ENCODE assay signal across 20 cellular contexts in genomic region chr11:64817476-64817875, GRCh38. TPM values are rescaled to one million over a fixed set of nuclear protein-coding genes. Genes with fewer than 3 reads are reported as not detected.
DNase-seq lines count a peak whose midpoint lies in the region; ATAC-seq lines count a peak whose summit lies in the region.
"Had no signal": no experiment of that assay in that cellular context is flagged by ENCODE, and none has a peak within 500 bp of the region (broad histone marks: within the 10 kb centered on the region; RNA-seq: fewer than 3 reads in every experiment).

No MANE protein-coding gene starts in this region.

- no peak overlapping the region for H3K23ac ChIP-seq in neuronal stem cell (ENCODE audit: low read depth, low read length, poor library complexity)

- no peak for ATAC-seq in activated naive CD8-positive, alpha-beta T cell treated with anti-CD3 and anti-CD28 coated beads, Interleukin-2, amount 10 ng/mL, durations not matched to agents 7 days and 5 days (ENCODE audit: low read depth)
- ATAC-seq in activated naive CD8-positive, alpha-beta T cell treated with anti-CD3 and anti-CD28 coated beads, Interleukin-2, amount 50 U/mL, for 24 hours, result no peak
- no peak for ATAC-seq in stimulated activated memory B cell treated with anti-CD40 and anti-IgM and Interleukin-4, amounts not matched to agents 10 μg/mL and 1 μg/mL and 100 μg/mL, for 72 hours
- no peak for ATAC-seq in GM21367 (IDR thresholded peaks at IDR 0.05; ENCODE audit: unreplicated experiment)
- ATAC-seq in natural killer cell treated with Interleukin-12 subunit alpha and Interleukin-12 subunit beta and Interleukin-15 and Interleukin-18, amount 100 ng/mL, for 72 hours, result no peak
- ATAC-seq: CD8-positive, alpha-beta T cell; GM12878 had no signal

- no peak overlapping the region for H3K14ac ChIP-seq in neuronal stem cell (ENCODE audit: low read length)

- H4K8ac ChIP-seq in neuronal stem cell (ENCODE audit: low read depth, low read length), result no peak overlapping the region

- no peaks in the 10 kb centered on the region for H3K79me1 ChIP-seq in neuronal stem cell (ENCODE audit: low read depth, low read length)

- H2BK12ac ChIP-seq in neuronal stem cell (ENCODE audit: low read length), result no peak overlapping the region

- H3K27ac ChIP-seq in caudate nucleus (ENCODE audit: low read depth, low read length), result peak overlapping the region; percentile 56
- H3K27ac ChIP-seq in neuronal stem cell (replicated peaks; ENCODE audit: low read length), result no peak overlapping the region
- H3K27ac ChIP-seq: BLaER1 treated with 17β-estradiol and CSF1 and Interleukin-3, amounts not matched to agents 10 nM and 100 nM; GM23248; HL-60 had no signal

- peak overlapping the region; percentile 40 for H2AK5ac ChIP-seq in neuronal stem cell (ENCODE audit: low read depth, low read length)

- H3K4me3 ChIP-seq in neuronal stem cell (ENCODE audit: low read length in 2 of 2), result no peak overlapping the region
- H3K4me3 ChIP-seq: BLaER1 treated with 17β-estradiol and CSF1 and Interleukin-3, amounts not matched to agents 10 nM and 100 nM; GM12878; GM23248; HAP-1 had no signal

- no peaks in the 10 kb centered on the region for H3K4me1 ChIP-seq in neuronal stem cell (ENCODE audit: control insufficient read depth in 2 of 2, insufficient read depth in 1 of 2, low read depth in 1 of 2, low read length in 2 of 2)
- H3K4me1 ChIP-seq: HAP-1 had no signal

- no peaks in the 10 kb centered on the region for H3K4me1 Mint-ChIP-seq in activated naive CD8-positive, alpha-beta T cell treated with anti-CD3 and anti-CD28 coated beads, Interleukin-2, amount 10 ng/mL, durations not matched to agents 7 days and 5 days
- no peaks in the 10 kb centered on the region for H3K4me1 Mint-ChIP-seq in activated naive CD8-positive, alpha-beta T cell treated with anti-CD3 and anti-CD28 coated beads, Interleukin-2, amount 50 U/mL, for 24 hours
- H3K4me1 Mint-ChIP-seq in stimulated activated memory B cell treated with anti-CD40 and anti-IgM and Interleukin-4, amounts not matched to agents 10 μg/mL and 1 μg/mL and 100 μg/mL, for 72 hours, result peaks cover 16% of the 10 kb centered on the region
- peaks cover 0 to 3% of the 10 kb centered on the region in 2 donors for H3K4me1 Mint-ChIP-seq in natural killer cell treated with Interleukin-12 subunit alpha and Interleukin-12 subunit beta and Interleukin-15 and Interleukin-18, amount 100 ng/mL, for 72 hours (ENCODE audit: low read depth in 2 of 2)

- H2AFZ ChIP-seq in neuronal stem cell (ENCODE audit: low read length), result no peak overlapping the region
- H2AFZ ChIP-seq: GM23248 had no signal

- H2BK5ac ChIP-seq in neuronal stem cell (ENCODE audit: low read length), result no peak overlapping the region

- no peak overlapping the region for H3K9ac ChIP-seq in neuronal stem cell (ENCODE audit: low read depth, low read length, poor library complexity)
- H3K9ac ChIP-seq: BLaER1 treated with 17β-estradiol and CSF1 and Interleukin-3, amounts not matched to agents 10 nM and 100 nM; GM23248 had no signal

- H3K4ac ChIP-seq in neuronal stem cell (ENCODE audit: low read length), result no peak overlapping the region

- H3K9me3 Mint-ChIP-seq in activated naive CD8-positive, alpha-beta T cell treated with anti-CD3 and anti-CD28 coated beads, Interleukin-2, amount 10 ng/mL, durations not matched to agents 7 days and 5 days, result no peaks in the 10 kb centered on the region
- H3K9me3 Mint-ChIP-seq in activated naive CD8-positive, alpha-beta T cell treated with anti-CD3 and anti-CD28 coated beads, Interleukin-2, amount 50 U/mL, for 24 hours, result no peaks in the 10 kb centered on the region
- H3K9me3 Mint-ChIP-seq in stimulated activated memory B cell treated with anti-CD40 and anti-IgM and Interleukin-4, amounts not matched to agents 10 μg/mL and 1 μg/mL and 100 μg/mL, for 72 hours, result no peaks in the 10 kb centered on the region
- H3K9me3 Mint-ChIP-seq in natural killer cell treated with Interleukin-12 subunit alpha and Interleukin-12 subunit beta and Interleukin-15 and Interleukin-18, amount 100 ng/mL, for 72 hours, result no peaks in the 10 kb centered on the region
- H3K9me3 Mint-ChIP-seq: CD8-positive, alpha-beta T cell had no signal

- H2BK15ac ChIP-seq in neuronal stem cell (ENCODE audit: low read length), result no peak overlapping the region

- H3K4me3 Mint-ChIP-seq in activated naive CD8-positive, alpha-beta T cell treated with anti-CD3 and anti-CD28 coated beads, Interleukin-2, amount 10 ng/mL, durations not matched to agents 7 days and 5 days, result no peak overlapping the region
- no peak overlapping the region for H3K4me3 Mint-ChIP-seq in activated naive CD8-positive, alpha-beta T cell treated with anti-CD3 and anti-CD28 coated beads, Interleukin-2, amount 50 U/mL, for 24 hours
- H3K4me3 Mint-ChIP-seq in stimulated activated memory B cell treated with anti-CD40 and anti-IgM and Interleukin-4, amounts not matched to agents 10 μg/mL and 1 μg/mL and 100 μg/mL, for 72 hours, result no peak overlapping the region
- no peak overlapping the region for H3K4me3 Mint-ChIP-seq in natural killer cell treated with Interleukin-12 subunit alpha and Interleukin-12 subunit beta and Interleukin-15 and Interleukin-18, amount 100 ng/mL, for 72 hours
- H3K4me3 Mint-ChIP-seq: B cell; CD8-positive, alpha-beta T cell had no signal

- peaks cover 1% of the 10 kb centered on the region for H3K27me3 Mint-ChIP-seq in activated naive CD8-positive, alpha-beta T cell treated with anti-CD3 and anti-CD28 coated beads, Interleukin-2, amount 10 ng/mL, durations not matched to agents 7 days and 5 days
- H3K27me3 Mint-ChIP-seq in activated naive CD8-positive, alpha-beta T cell treated with anti-CD3 and anti-CD28 coated beads, Interleukin-2, amount 50 U/mL, for 24 hours, result no peaks in the 10 kb centered on the region
- no peaks in the 10 kb centered on the region for H3K27me3 Mint-ChIP-seq in stimulated activated memory B cell treated with anti-CD40 and anti-IgM and Interleukin-4, amounts not matched to agents 10 μg/mL and 1 μg/mL and 100 μg/mL, for 72 hours
- no peaks in the 10 kb centered on the region for H3K27me3 Mint-ChIP-seq in natural killer cell treated with Interleukin-12 subunit alpha and Interleukin-12 subunit beta and Interleukin-15 and Interleukin-18, amount 100 ng/mL, for 72 hours
- H3K27me3 Mint-ChIP-seq: B cell had no signal

- no peak overlapping the region for H2BK120ac ChIP-seq in neuronal stem cell (ENCODE audit: low read depth, low read length)

- POLR2A ChIA-PET in activated naive CD8-positive, alpha-beta T cell treated with anti-CD3 and anti-CD28 coated beads, Interleukin-2, amount 10 ng/mL, durations not matched to agents 7 days and 5 days (lab: Charles Lee), result no interaction called here

- H3K18ac ChIP-seq in neuronal stem cell (ENCODE audit: low read length), result no peak overlapping the region

- peaks cover 0 to 7% (median 0%) of the 10 kb centered on the region in 3 experiments for H3K27me3 ChIP-seq in neuronal stem cell (ENCODE audit: control insufficient read depth in 3 of 3, insufficient read depth in 3 of 3, low read depth in 1 of 3, low read length in 3 of 3)
- H3K27me3 ChIP-seq: BLaER1 treated with 17β-estradiol and CSF1 and Interleukin-3, amounts not matched to agents 10 nM and 100 nM had no signal

- H4K91ac ChIP-seq in neuronal stem cell (ENCODE audit: low read depth, low read length, poor library complexity), result no peak overlapping the region

- H3K4me2 ChIP-seq in neuronal stem cell (ENCODE audit: insufficient read depth, low read length, poor library complexity, severe bottlenecking), result no peak overlapping the region

- H3K9me3 ChIP-seq in neuronal stem cell (replicated peaks in 1 of 2; ENCODE audit: control insufficient read depth in 2 of 2, insufficient read depth in 1 of 2, low read depth in 1 of 2, low read length in 2 of 2), result no peaks in the 10 kb centered on the region
- H3K9me3 ChIP-seq: BLaER1 treated with 17β-estradiol and CSF1 and Interleukin-3, amounts not matched to agents 10 nM and 100 nM; HAP-1 had no signal

- no CpG with 5 or more reads among the region's 3 CpGs for WGBS in neuronal stem cell (ENCODE audit: extremely low coverage in 2 of 2, insufficient read length in 2 of 2, insufficient replicate concordance in 1 of 2), 2 donors

- H3K36me3 ChIP-seq in neuronal stem cell (replicated peaks in 1 of 2; ENCODE audit: control insufficient read depth in 2 of 2, insufficient read depth in 2 of 2, low read length in 2 of 2), result no peaks in the 10 kb centered on the region
- H3K36me3 ChIP-seq: BLaER1 treated with 17β-estradiol and CSF1 and Interleukin-3, amounts not matched to agents 10 nM and 100 nM; HAP-1 had no signal

- no peaks in the 10 kb centered on the region for H3K36me3 Mint-ChIP-seq in activated naive CD8-positive, alpha-beta T cell treated with anti-CD3 and anti-CD28 coated beads, Interleukin-2, amount 10 ng/mL, durations not matched to agents 7 days and 5 days
- H3K36me3 Mint-ChIP-seq in activated naive CD8-positive, alpha-beta T cell treated with anti-CD3 and anti-CD28 coated beads, Interleukin-2, amount 50 U/mL, for 24 hours (ENCODE audit: low read depth), result no peaks in the 10 kb centered on the region
- no peaks in the 10 kb centered on the region for H3K36me3 Mint-ChIP-seq in stimulated activated memory B cell treated with anti-CD40 and anti-IgM and Interleukin-4, amounts not matched to agents 10 μg/mL and 1 μg/mL and 100 μg/mL, for 72 hours
- no peaks in the 10 kb centered on the region for H3K36me3 Mint-ChIP-seq in natural killer cell treated with Interleukin-12 subunit alpha and Interleukin-12 subunit beta and Interleukin-15 and Interleukin-18, amount 100 ng/mL, for 72 hours
- H3K36me3 Mint-ChIP-seq: CD8-positive, alpha-beta T cell had no signal

- peak overlapping the region; percentile 13 for H3K27ac Mint-ChIP-seq in activated naive CD8-positive, alpha-beta T cell treated with anti-CD3 and anti-CD28 coated beads, Interleukin-2, amount 10 ng/mL, durations not matched to agents 7 days and 5 days
- no peak overlapping the region for H3K27ac Mint-ChIP-seq in activated naive CD8-positive, alpha-beta T cell treated with anti-CD3 and anti-CD28 coated beads, Interleukin-2, amount 50 U/mL, for 24 hours
- peak overlapping the region; percentile 0 for H3K27ac Mint-ChIP-seq in stimulated activated memory B cell treated with anti-CD40 and anti-IgM and Interleukin-4, amounts not matched to agents 10 μg/mL and 1 μg/mL and 100 μg/mL, for 72 hours
- H3K27ac Mint-ChIP-seq in natural killer cell treated with Interleukin-12 subunit alpha and Interleukin-12 subunit beta and Interleukin-15 and Interleukin-18, amount 100 ng/mL, for 72 hours, result peak overlapping the region in 1 of 2 donors; percentile 43
- H3K27ac Mint-ChIP-seq: B cell; CD8-positive, alpha-beta T cell had no signal

- DNase-seq in activated naive CD8-positive, alpha-beta T cell treated with anti-CD3 and anti-CD28 coated beads, Interleukin-2, amount 10 ng/mL, durations not matched to agents 7 days and 5 days, result no peak
- no peak for DNase-seq in activated naive CD8-positive, alpha-beta T cell treated with anti-CD3 and anti-CD28 coated beads, Interleukin-2, amount 50 U/mL, for 24 hours
- DNase-seq in caudate nucleus (lab: John Stamatoyannopoulos, UW), result peak in 32 of 61 donors; percentile 5 to 89 (median 36)
- DNase-seq in neuronal stem cell (ENCODE audit: low spot score), result no peak
- no peak for DNase-seq in DMS 273 (lab: John Stamatoyannopoulos, UW; ENCODE audit: unreplicated experiment)
- no peak for DNase-seq in natural killer cell treated with Interleukin-12 subunit alpha and Interleukin-12 subunit beta and Interleukin-15 and Interleukin-18, amount 100 ng/mL, for 72 hours (ENCODE audit: low spot score)
- DNase-seq: Calu3; CD8-positive, alpha-beta T cell; DMS 273 treated with DMSO at 0.1 percent for 48 hours; DMS53; DND-41; EL; GM23248 had no signal

RNA-seq across cellular contexts. Expression of gene MEN1, which starts 7.1 kb away (rescaled TPM):
- 10 to 100 TPM; 37.4 to 39.0 TPM for total RNA-seq in activated naive CD8-positive, alpha-beta T cell treated with anti-CD3 and anti-CD28 coated beads, Interleukin-2, amount 10 ng/mL, durations not matched to agents 7 days and 5 days
- 59.7 TPM for polyA plus RNA-seq in neuronal stem cell (2013, experiment 1 of 2)
- polyA plus RNA-seq in neuronal stem cell (2013, experiment 2 of 2), result 59.7 TPM
- 10 to 100 TPM; 32.6 to 53.5 TPM for total RNA-seq in natural killer cell treated with Interleukin-12 subunit alpha and Interleukin-12 subunit beta and Interleukin-15 and Interleukin-18, amount 100 ng/mL, for 72 hours

RNA-seq across cellular contexts. Expression of gene MAP4K2, which starts 14.5 kb away (rescaled TPM):
- 10 to 100 TPM; 92.0 to 96.2 TPM for total RNA-seq in activated naive CD8-positive, alpha-beta T cell treated with anti-CD3 and anti-CD28 coated beads, Interleukin-2, amount 10 ng/mL, durations not matched to agents 7 days and 5 days
- polyA plus RNA-seq in neuronal stem cell (2013, experiment 1 of 2), result 11.1 TPM
- polyA plus RNA-seq in neuronal stem cell (2013, experiment 2 of 2), result 11.6 TPM
- total RNA-seq in natural killer cell treated with Interleukin-12 subunit alpha and Interleukin-12 subunit beta and Interleukin-15 and Interleukin-18, amount 100 ng/mL, for 72 hours, result 10 to 100 TPM; 17.6 to 47.1 TPM

RNA-seq across cellular contexts. Expression of gene CDC42BPG, which starts 27.0 kb away (rescaled TPM):
- 1 to 10 TPM; 3.4 to 3.5 TPM for total RNA-seq in activated naive CD8-positive, alpha-beta T cell treated with anti-CD3 and anti-CD28 coated beads, Interleukin-2, amount 10 ng/mL, durations not matched to agents 7 days and 5 days
- polyA plus RNA-seq in neuronal stem cell (2013, experiment 1 of 2), result 1.1 TPM
- 1.1 TPM for polyA plus RNA-seq in neuronal stem cell (2013, experiment 2 of 2)
- 1 to 10 TPM in 1 of 2 donors, under 1 TPM in 1; 0.59 to 1.9 TPM for total RNA-seq in natural killer cell treated with Interleukin-12 subunit alpha and Interleukin-12 subunit beta and Interleukin-15 and Interleukin-18, amount 100 ng/mL, for 72 hours
- total RNA-seq: GM23248 had no signal
- polyA plus RNA-seq: GM23248 had no signal

RNA-seq across cellular contexts. Expression of gene SF1, which starts 39.1 kb away (rescaled TPM):
- 100 to 1,000 TPM; 519 to 524 TPM for total RNA-seq in activated naive CD8-positive, alpha-beta T cell treated with anti-CD3 and anti-CD28 coated beads, Interleukin-2, amount 10 ng/mL, durations not matched to agents 7 days and 5 days
- polyA plus RNA-seq in neuronal stem cell (2013, experiment 1 of 2), result 214 TPM
- polyA plus RNA-seq in neuronal stem cell (2013, experiment 2 of 2), result 215 TPM
- 100 to 1,000 TPM; 376 to 425 TPM for total RNA-seq in natural killer cell treated with Interleukin-12 subunit alpha and Interleukin-12 subunit beta and Interleukin-15 and Interleukin-18, amount 100 ng/mL, for 72 hours

RNA-seq across cellular contexts. Expression of gene PYGM, which starts 57.7 kb away (rescaled TPM):
- total RNA-seq in activated naive CD8-positive, alpha-beta T cell treated with anti-CD3 and anti-CD28 coated beads, Interleukin-2, amount 10 ng/mL, durations not matched to agents 7 days and 5 days, result 1 to 10 TPM; 3.8 to 7.2 TPM
- 1.3 TPM for polyA plus RNA-seq in neuronal stem cell (2013, experiment 1 of 2)
- polyA plus RNA-seq in neuronal stem cell (2013, experiment 2 of 2), result 1.3 TPM
- 1 to 10 TPM; 4.7 to 5.6 TPM for total RNA-seq in natural killer cell treated with Interleukin-12 subunit alpha and Interleukin-12 subunit beta and Interleukin-15 and Interleukin-18, amount 100 ng/mL, for 72 hours
- total RNA-seq: GM23248 had no signal
- polyA plus RNA-seq: GM23248 had no signal

Comparison
In these comparisons a context has a peak if more than half of its experiments do, and no peak if none do; other contexts are left out.
1. DNase-seq: peak in caudate nucleus (32 of 61); none in activated naive CD8-positive, alpha-beta T cell treated with anti-CD3 and anti-CD28 coated beads, Interleukin-2, amount 10 ng/mL, durations not matched to agents 7 days and 5 days (single experiment), activated naive CD8-positive, alpha-beta T cell treated with anti-CD3 and anti-CD28 coated beads, Interleukin-2, amount 50 U/mL, for 24 hours (single experiment), neuronal stem cell (single experiment), DMS 273 (single experiment) and natural killer cell treated with Interleukin-12 subunit alpha and Interleukin-12 subunit beta and Interleukin-15 and Interleukin-18, amount 100 ng/mL, for 72 hours (single experiment).